Comparison of ENCODE assay signal across 13 cellular contexts in the genomic region with DNA sequence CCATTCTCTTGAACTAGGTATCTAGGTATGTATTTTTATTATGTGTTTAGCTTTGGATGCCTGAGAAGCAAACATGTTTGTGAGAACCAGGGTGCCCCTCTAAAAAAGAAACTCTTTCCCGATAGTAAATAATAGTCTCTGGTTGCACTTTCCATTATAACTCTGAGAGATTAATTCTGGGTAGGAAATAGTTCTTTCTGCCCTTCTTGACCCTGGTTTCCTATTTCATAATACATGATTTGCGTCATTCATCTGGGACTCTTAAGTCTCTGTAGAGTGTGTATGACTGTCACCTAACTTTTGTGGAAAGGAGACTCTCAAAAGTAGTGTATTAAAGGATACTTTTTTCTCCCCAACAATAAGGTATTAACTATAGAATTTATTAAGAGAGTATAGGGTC. TPM values are rescaled to one million over a fixed set of nuclear protein-coding genes. Genes with fewer than 3 reads are reported as not detected.
DNase-seq lines count a peak whose midpoint lies in the region; ATAC-seq, FAIRE-seq and TF ChIP-seq lines count a peak whose summit lies in the region.
"Had no signal": no experiment of that assay in that cellular context is flagged by ENCODE, and none has a peak within 500 bp of the region (broad histone marks: within the 10 kb centered on the region; RNA-seq: fewer than 3 reads in every experiment).

No MANE protein-coding gene starts in this region.

- DNase-seq in MCF 10A (ENCODE audit: unreplicated experiment) = peak; percentile 67
- no peak for DNase-seq in breast epithelium (ENCODE audit: low spot score in 2 of 2)
- DNase-seq in GM12878 (ENCODE audit: low read depth, low spot score) = no peak
- peak; percentile 85 for DNase-seq in iris pigment epithelial cell (ENCODE audit: low read depth)
- DNase-seq in upper lobe of left lung = no peak
- no peak for DNase-seq in T-helper 2 cell treated with Interferon-gamma antibody and Interleukin-4, amounts not matched to agents 5 μg/mL and 100 μg/mL, for 36 hours (ENCODE audit: low spot score)
- DNase-seq in HAP-1 (ENCODE audit: low spot score in 2 of 2) = no peak
- DNase-seq in SHP77 treated with DMSO at 0.1 percent for 48 hours (lab: John Stamatoyannopoulos, UW) = no peak
- DNase-seq: cortex of kidney; GDM1; NCI-H146; stimulated activated CD4-positive, alpha-beta T cell treated with anti-CD3 and anti-CD28 coated beads, Interleukin-1b, Interleukin-23, amount 100 ng/mL, for 48 hours had no signal

- ATAC-seq in GM12878 (no peak), upper lobe of left lung (ENCODE audit: low FRiP score in 2 of 2) (peak; percentile 76 to 81)

- no peaks in the 10 kb centered on the region for H3K9me3 ChIP-seq in breast epithelium
- no peaks in the 10 kb centered on the region for H3K9me3 ChIP-seq in GM12878 (replicated peaks; ENCODE audit: control insufficient read depth, insufficient read depth, low read length)
- no peaks in the 10 kb centered on the region for H3K9me3 ChIP-seq in upper lobe of left lung
- no peaks in the 10 kb centered on the region; the same call in 1 of the 2 replicates for H3K9me3 ChIP-seq in HAP-1

- no peak for TF ChIP-seq RAD21 in GM12878 (IDR thresholded peaks at IDR 0.05; ENCODE audit: insufficient read depth, low read depth, low read length)

- TF ChIP-seq EP300 in GM12878 (IDR thresholded peaks at IDR 0.05; ENCODE audit: borderline replicate concordance in 1 of 2, control insufficient read depth in 1 of 2, low read depth in 2 of 2, low read length in 2 of 2) = no peak
- peak in 1 of 4 donors; percentile 53 for TF ChIP-seq EP300 in upper lobe of left lung (IDR thresholded peaks at IDR 0.05)

- peak overlapping the region; percentile 53 for H3K4me3 Mint-ChIP-seq in MCF 10A (ENCODE audit: unreplicated experiment)
- H3K4me3 Mint-ChIP-seq in T-helper 2 cell treated with Interferon-gamma antibody and Interleukin-4, amounts not matched to agents 5 μg/mL and 100 μg/mL, for 36 hours = no peak overlapping the region

- peak overlapping the region; percentile 89 for H3K27ac Mint-ChIP-seq in MCF 10A (ENCODE audit: low read depth, unreplicated experiment)
- no peak overlapping the region for H3K27ac Mint-ChIP-seq in T-helper 2 cell treated with Interferon-gamma antibody and Interleukin-4, amounts not matched to agents 5 μg/mL and 100 μg/mL, for 36 hours

- H3K36me3 Mint-ChIP-seq in MCF 10A (ENCODE audit: insufficient read depth, unreplicated experiment) = peaks cover 13% of the 10 kb centered on the region
- peaks cover 5% of the 10 kb centered on the region for H3K36me3 Mint-ChIP-seq in T-helper 2 cell treated with Interferon-gamma antibody and Interleukin-4, amounts not matched to agents 5 μg/mL and 100 μg/mL, for 36 hours (ENCODE audit: low read depth)

- in situ Hi-C loops in GM12878 (cut with MboI) = no loop called here
- in situ Hi-C loops in HAP-1 (cut with MboI; ENCODE audit: low sequenced_read_pairs) = no loop called here

- peaks cover 33% of the 10 kb centered on the region for H3K4me1 Mint-ChIP-seq in MCF 10A (ENCODE audit: insufficient read depth, unreplicated experiment)
- H3K4me1 Mint-ChIP-seq in T-helper 2 cell treated with Interferon-gamma antibody and Interleukin-4, amounts not matched to agents 5 μg/mL and 100 μg/mL, for 36 hours (ENCODE audit: low read depth) = peaks cover 5% of the 10 kb centered on the region

- BruUV-seq in MCF 10A (replicated peaks; lab: Mats Ljungman, UMichigan) = no TSS peak
- TSS peak; percentile 12 for BruUV-seq in GM12878 (replicated peaks; lab: Mats Ljungman, UMichigan)

- POLR2A ChIA-PET in MCF 10A (lab: Yijun Ruan, JAX) (interaction anchor here (1.0 to 4.7 kb wide), 4 partner anchors 22 to 87 kb away, joined by 3 to 70 read pairs (median 4); a partner anchor contains a TSS), GM12878 (lab: Charles Lee) (no interaction called here)

- CTCF ChIA-PET in MCF 10A (lab: Yijun Ruan, JAX) (interaction anchor here (0.5 to 1.4 kb wide), 6 partner anchors 10 to 184 kb away, joined by 3 to 7 read pairs (median 4); no protein-coding TSS in a partner anchor), GM12878 (lab: Yijun Ruan, JAX) (interaction anchor here (4.1 kb wide), 1 partner anchor 10 kb away, joined by 26 read pairs; no protein-coding TSS in a partner anchor)

- H3K9ac ChIP-seq in GM12878 (ENCODE audit: control insufficient read depth, insufficient read depth, low read length) = no peak overlapping the region

- H3K4me3 ChIP-seq in breast epithelium (no peak overlapping the region), GM12878 (no peak overlapping the region), upper lobe of left lung (no peak overlapping the region), HAP-1 (no peak overlapping the region)

- no peak overlapping the region for H2AFZ ChIP-seq in GM12878 (ENCODE audit: control insufficient read depth, low read depth, low read length)

- H3K9me3 Mint-ChIP-seq in MCF 10A (ENCODE audit: unreplicated experiment) = no peaks in the 10 kb centered on the region
- no peaks in the 10 kb centered on the region for H3K9me3 Mint-ChIP-seq in T-helper 2 cell treated with Interferon-gamma antibody and Interleukin-4, amounts not matched to agents 5 μg/mL and 100 μg/mL, for 36 hours

- H4K20me1 ChIP-seq in GM12878 (ENCODE audit: control insufficient read depth, insufficient read depth) = no peaks in the 10 kb centered on the region

- H3K79me2 ChIP-seq in GM12878 (ENCODE audit: control insufficient read depth, insufficient read depth, low read length) = peaks cover 2% of the 10 kb centered on the region

- RAD21 ChIA-PET in GM12878 (lab: Charles Lee; ENCODE audit: unreplicated experiment) = no interaction called here

- H3K4me1 ChIP-seq in breast epithelium = no peaks in the 10 kb centered on the region
- no peaks in the 10 kb centered on the region for H3K4me1 ChIP-seq in GM12878 (ENCODE audit: control insufficient read depth, insufficient read depth, low read length)
- peaks cover 15 to 41% (median 31%) of the 10 kb centered on the region in 4 donors for H3K4me1 ChIP-seq in upper lobe of left lung
- no peaks in the 10 kb centered on the region for H3K4me1 ChIP-seq in HAP-1

- no peak for FAIRE-seq in GM12878 (lab: Jason Lieb, UNC)
- FAIRE-seq: A204.1 had no signal

- H3K4me2 ChIP-seq in GM12878 (ENCODE audit: control insufficient read depth, insufficient read depth) = no peak overlapping the region

- H3K27ac ChIP-seq in breast epithelium = no peak overlapping the region
- no peak overlapping the region for H3K27ac ChIP-seq in GM12878 (ENCODE audit: control insufficient read depth, insufficient read depth)
- peak overlapping the region in 3 of 4 donors; percentile 58 to 67 (median 65) for H3K27ac ChIP-seq in upper lobe of left lung

- SMC1A ChIA-PET in GM12878 (lab: Charles Lee; ENCODE audit: uncharacterized antibody, unreplicated experiment) = no interaction called here

- intact Hi-C loops in MCF 10A (cut with micrococcal nuclease) (no loop called here), breast epithelium (cut with DNase I; ENCODE audit: low total_unique reads) (no loop called here), GM12878 (cut with micrococcal nuclease; ENCODE audit: unreplicated experiment) (no loop called here)

- H3K27me3 ChIP-seq in breast epithelium (no peaks in the 10 kb centered on the region), GM12878 (replicated peaks in 1 of 2; ENCODE audit: control insufficient read depth in 2 of 2, insufficient read depth in 2 of 2, low read length in 1 of 2) (no peaks in the 10 kb centered on the region), upper lobe of left lung (no peaks in the 10 kb centered on the region), HAP-1 (ENCODE audit: low read depth) (no peaks in the 10 kb centered on the region)

- H3K36me3 ChIP-seq in breast epithelium (no peaks in the 10 kb centered on the region), GM12878 (ENCODE audit: control insufficient read depth in 2 of 2, insufficient read depth in 2 of 2, low read length in 1 of 2) (peaks cover 0 to 4% of the 10 kb centered on the region in 2 experiments; a peak in 1 of 4 replicates), upper lobe of left lung (peaks cover 0 to 3% (median 0%) of the 10 kb centered on the region in 4 donors), HAP-1 (replicated peaks) (no peaks in the 10 kb centered on the region)

- WGBS in GM12878 (ENCODE audit: insufficient coverage, insufficient replicate concordance, low lambda C conversion rate, missing lambda C conversion rate) = 93% methylated on average over 2 of the region's 2 CpGs
- WGBS in upper lobe of left lung, 2 donors = 10 to 18% methylated on average over 2 of the region's 2 CpGs

- TF ChIP-seq CTCF in MCF 10A (IDR thresholded peaks at IDR 0.05; ENCODE audit: unreplicated experiment) (no peak), breast epithelium (IDR thresholded peaks at IDR 0.05) (no peak), GM12878 (IDR thresholded peaks at IDR 0.05 in 2 of 3, conservative IDR thresholded peaks at IDR 0.05 in 1 of 3; ENCODE audit: control insufficient read depth in 2 of 3, extremely low read depth in 1 of 3, insufficient read depth in 1 of 3, low read depth in 3 of 3, low read length in 3 of 3) (no peak), upper lobe of left lung (IDR thresholded peaks at IDR 0.05) (no peak)

- H3K27me3 Mint-ChIP-seq in MCF 10A (ENCODE audit: insufficient read depth, unreplicated experiment) = no peaks in the 10 kb centered on the region
- H3K27me3 Mint-ChIP-seq in T-helper 2 cell treated with Interferon-gamma antibody and Interleukin-4, amounts not matched to agents 5 μg/mL and 100 μg/mL, for 36 hours (ENCODE audit: low read depth) = no peaks in the 10 kb centered on the region

- no peak for TF ChIP-seq POLR2A in breast epithelium (IDR thresholded peaks at IDR 0.05)
- no peak for TF ChIP-seq POLR2A in GM12878 (IDR thresholded peaks at IDR 0.05; ENCODE audit: low read depth, low read length)
- TF ChIP-seq POLR2A in upper lobe of left lung (IDR thresholded peaks at IDR 0.05) = no peak

RNA-seq across cellular contexts. Expression of a gene that starts 31.5 kb away (rescaled TPM):
- total RNA-seq in MCF 10A (2022) (183 and 203 TPM in 2 replicates), breast epithelium (100 to 1,000 TPM in 1 of 3 donors, 10 to 100 TPM in 2; 50.9 to 115 (median 74.4) TPM), GM12878 (2014; rRNA removed) (62.6 and 73.2 TPM in 2 replicates), GM12878 (2014; rRNA removed; fragmentation: Illumina TruSeq; extraction: Trizol) (78.9 and 83.9 TPM in 2 replicates), GM12878 (2021) (70.1 and 81.5 TPM in 2 replicates), upper lobe of left lung (10 to 100 TPM; 35.6 to 86.0 (median 69.9) TPM)
- 65.0 and 68.1 TPM in 2 replicates for total RNA-seq in GM12878 (2013; cell fraction: nucleolus; rRNA removed)
- 15.8 TPM for polyA plus RNA-seq in GM12878 (2011; ENCODE audit: low read depth)
- polyA plus RNA-seq in GM12878 (2011; rRNA removed) (50.3 and 60.0 TPM in 2 replicates), GM12878 (2014; fragmentation: Illumina TruSeq; extraction: Trizol) (54.6 and 70.9 TPM in 2 replicates), GM12878 (2014; fragmentation: Nextera tagmentation; extraction: Ambion mirVana) (10 to 100 TPM; 15.6 to 24.0 TPM), GM12878 (2014; rRNA removed) (44.3 and 53.1 TPM in 2 replicates), GM12878 (2016; fragmentation: Nextera tagmentation; extraction: Ambion mirVana) (10 to 100 TPM; 58.8 to 73.6 TPM)
- polyA plus RNA-seq in GM12878 (2011; cell fraction: cytosol; rRNA removed) = 32.5 and 34.1 TPM in 2 replicates
- polyA plus RNA-seq in GM12878 (2011; cell fraction: nucleus; rRNA removed) = 13.5 and 22.8 TPM in 2 replicates
- 23.6 and 24.0 TPM in 2 replicates for polyA plus RNA-seq in GM12878 (2012)
- 89.6 and 154 TPM in 2 replicates for polyA minus RNA-seq in GM12878 (2011; rRNA and poly(A)+ RNA removed)
- polyA minus RNA-seq in GM12878 (2011; cell fraction: cytosol; rRNA and poly(A)+ RNA removed) = 27.4 and 46.4 TPM in 2 replicates
- 20.6 and 49.3 TPM in 2 replicates for polyA minus RNA-seq in GM12878 (2011; cell fraction: nucleus; rRNA and poly(A)+ RNA removed)

Comparison
In these comparisons a context has a peak if more than half of its experiments do, and no peak if none do; other contexts are left out.
1. DNase-seq: peak in MCF 10A (single experiment) and iris pigment epithelial cell (single experiment); none in breast epithelium (0 of 2), GM12878 (single experiment), upper lobe of left lung (0 of 2), T-helper 2 cell treated with Interferon-gamma antibody and Interleukin-4, amounts not matched to agents 5 μg/mL and 100 μg/mL, for 36 hours (single experiment), HAP-1 (0 of 2) and SHP77 treated with DMSO at 0.1 percent for 48 hours (single experiment).
2. H3K27ac ChIP-seq: peak in upper lobe of left lung (3 of 4); none in breast epithelium (0 of 2) and GM12878 (single experiment).